In the genomic region with DNA sequence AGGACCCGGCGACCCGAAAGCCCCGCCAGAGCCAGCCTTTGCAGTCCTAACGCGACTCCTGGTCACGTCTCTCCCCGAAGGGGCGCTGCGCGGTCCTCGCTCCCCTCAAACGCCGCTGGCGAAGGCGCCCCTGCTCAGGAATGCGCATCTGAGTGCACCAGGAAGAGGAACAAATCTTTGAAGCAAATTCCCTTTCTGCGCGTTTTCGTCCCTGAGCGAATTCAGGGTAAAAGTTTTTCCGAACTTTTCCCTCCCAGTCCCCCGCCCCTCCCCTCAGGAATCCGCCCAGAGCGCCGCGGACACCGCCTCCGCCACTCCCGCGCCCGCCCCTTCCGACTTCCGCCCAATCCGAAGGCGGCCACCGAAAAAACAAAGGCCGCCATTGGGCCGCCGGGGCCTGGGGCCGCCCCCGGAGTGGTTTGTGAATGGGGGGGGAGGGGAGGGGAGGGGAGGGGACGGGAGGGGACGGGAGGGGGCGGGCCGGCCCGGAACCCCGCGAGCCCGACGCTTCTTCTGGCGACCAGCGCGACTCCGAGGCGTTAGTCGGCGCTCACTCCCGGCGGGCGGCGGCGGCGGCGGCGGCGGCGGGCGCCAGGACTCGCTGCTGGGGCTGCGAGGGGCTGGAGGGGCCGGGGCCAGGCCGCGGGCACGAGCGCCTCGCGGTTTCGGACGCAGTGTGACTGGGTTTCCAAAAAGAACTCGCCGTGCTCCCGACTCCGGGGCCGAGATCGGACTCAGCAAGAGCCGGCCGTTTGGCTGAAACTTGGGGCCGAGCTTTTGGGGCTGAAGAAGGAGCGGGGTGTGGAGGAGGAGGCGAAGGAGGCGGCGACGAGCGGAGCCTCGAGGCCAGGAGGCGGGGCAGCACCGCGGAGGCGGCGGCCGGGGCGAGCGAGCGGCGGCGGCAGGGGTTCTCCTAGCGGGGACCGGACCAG, we compare ENCODE assay signal across 8 cellular contexts. TPM values are rescaled to one million over a fixed set of nuclear protein-coding genes. Genes with fewer than 3 reads are reported as not detected.
DNase-seq lines count a peak whose midpoint lies in the region; ATAC-seq, FAIRE-seq and TF ChIP-seq lines count a peak whose summit lies in the region.

Gene FZD7 (plus strand): TSS at position 539 of the 932 bp plus-strand sequence. CDS start 793 bp downstream, outside the sequence.

- H3K36me3 ChIP-seq in Loucy (ENCODE audit: insufficient read depth, low read length): no peaks in the 10 kb centered on the region
- no peaks in the 10 kb centered on the region for H3K36me3 ChIP-seq in heart right ventricle
- H3K36me3 ChIP-seq in upper lobe of left lung: no peaks in the 10 kb centered on the region

- H3K79me2 ChIP-seq in Loucy (ENCODE audit: insufficient read depth, low read length): no peaks in the 10 kb centered on the region

- intact Hi-C loops in heart right ventricle (cut with DNase I) (loop anchor here in 9 of 10 donors (2.0 to 10.0 kb wide), 10 partner anchors 79 to 249 kb away; partner anchors contain the start of gene ALS2 (in 1 of the 9)), posterior vena cava (cut with DNase I) (no loop called here)

- DNase-seq in GM03348 (ENCODE audit: low spot score): peak; percentile 98
- peak; percentile 83 for DNase-seq in H54 (ENCODE audit: insufficient read length, low spot score)
- peak; percentile 76 for DNase-seq in T follicular helper cell (ENCODE audit: low read depth)
- DNase-seq in amniotic epithelial cell (ENCODE audit: low read depth): peak; percentile 88
- DNase-seq in heart right ventricle: peak; percentile 93
- DNase-seq in posterior vena cava (ENCODE audit: low spot score): peak; percentile 97
- DNase-seq in upper lobe of left lung: peak; percentile 89 to 97

- no peaks in the 10 kb centered on the region for H3K9me2 ChIP-seq in Loucy (replicated peaks; ENCODE audit: low read depth, low read length)

- WGBS in heart right ventricle, 2 donors: 0 to 1% methylated on average over 94 to 105 of the region's 109 CpGs
- 0 to 1% methylated on average over 43 to 53 of the region's 109 CpGs for WGBS in upper lobe of left lung, 2 donors

- peak within 1 kb of the TSS; percentile 73 for H3K9ac ChIP-seq in Loucy (ENCODE audit: low read depth, low read length, poor library complexity, severe bottlenecking)

- H3K27me3 ChIP-seq in Loucy (ENCODE audit: insufficient read depth, low read length, poor library complexity, severe bottlenecking) (no peaks in the 10 kb centered on the region), heart right ventricle (peaks cover 0 to 73% (median 29%) of the 10 kb centered on the region in 7 donors), upper lobe of left lung (peaks cover 0 to 23% (median 7%) of the 10 kb centered on the region in 4 donors)

- FAIRE-seq in H54 (lab: Jason Lieb, UNC): no peak

- 0 out of 2 replicates have a peak, but pooled peaks cover 4% of the 10 kb centered on the region for H3F3A ChIP-seq in Loucy (ENCODE audit: low read depth)

- peaks cover 25% of the 10 kb centered on the region for H3K4me1 ChIP-seq in Loucy (ENCODE audit: insufficient read depth, low read length, poor library complexity, severe bottlenecking)
- H3K4me1 ChIP-seq in heart right ventricle: peaks cover 13 to 48% (median 32%) of the 10 kb centered on the region in 9 donors
- H3K4me1 ChIP-seq in upper lobe of left lung: peaks cover 18 to 50% (median 24%) of the 10 kb centered on the region in 4 donors

- H3K27ac ChIP-seq in heart right ventricle (peak within 1 kb of the TSS; percentile 90 to 98 (median 94)), upper lobe of left lung (peak within 1 kb of the TSS; percentile 86 to 95 (median 92))

- peak within 1 kb of the TSS; percentile 97 for H2AFZ ChIP-seq in Loucy (ENCODE audit: low read length)

- H3K4me2 ChIP-seq in Loucy (ENCODE audit: low read depth, low read length, poor library complexity, severe bottlenecking): peak within 1 kb of the TSS; percentile 89

- TF ChIP-seq POLR2A in H54 (IDR thresholded peaks at IDR 0.05; ENCODE audit: low read depth, low read length): peak; percentile 46; the same call in 1 of the 2 replicates
- TF ChIP-seq POLR2A in upper lobe of left lung (IDR thresholded peaks at IDR 0.05): peak in 3 of 4 donors; percentile 41 to 69 (median 52)

- TF ChIP-seq EP300 in upper lobe of left lung (IDR thresholded peaks at IDR 0.05): no peak

- no peaks in the 10 kb centered on the region for H4K20me1 ChIP-seq in Loucy (ENCODE audit: insufficient read depth, low read length, poor library complexity, severe bottlenecking)

- peak; percentile 51 for TF ChIP-seq CTCF in Loucy (conservative IDR thresholded peaks at IDR 0.05; ENCODE audit: low read length)
- peak in 2 of 9 donors; percentile 32 for TF ChIP-seq CTCF in heart right ventricle (IDR thresholded peaks at IDR 0.05)
- peak in 1 of 6 experiments; percentile 17 for TF ChIP-seq CTCF in upper lobe of left lung (IDR thresholded peaks at IDR 0.05)

- H3K4me3 ChIP-seq in Loucy (ENCODE audit: low read length, poor library complexity, severe bottlenecking) (peak within 1 kb of the TSS; percentile 78), heart right ventricle (peak within 1 kb of the TSS; percentile 43 to 87 (median 78)), upper lobe of left lung (peak within 1 kb of the TSS; percentile 69 to 87 (median 82))

- H3K9me3 ChIP-seq in Loucy (ENCODE audit: insufficient read depth, low read depth, low read length) (no peaks in the 10 kb centered on the region), heart right ventricle (no peaks in the 10 kb centered on the region), upper lobe of left lung (no peaks in the 10 kb centered on the region)

- peak; percentile 86 to 95 (median 92) for ATAC-seq in heart right ventricle
- peak; percentile 95 to 97 for ATAC-seq in upper lobe of left lung (ENCODE audit: low FRiP score in 2 of 2)

RNA-seq across cellular contexts. Expression of gene FZD7, which starts in this region (rescaled TPM):
- total RNA-seq in heart right ventricle (10 to 100 TPM in 9 of 10 donors, 1 to 10 TPM in 1; 9.4 to 51.1 (median 32.3) TPM), posterior vena cava (10 to 100 TPM; 20.9 to 32.0 TPM), upper lobe of left lung (10 to 100 TPM in 4 of 6 donors, 1 to 10 TPM in 2; 2.6 to 15.3 (median 10.8) TPM)
- polyA plus RNA-seq in heart right ventricle: 1 to 10 TPM; 2.3 to 6.6 TPM

Comparison
In these comparisons a context has a peak if more than half of its experiments do, and no peak if none do; other contexts are left out.
1. Peak in every context shown above with its lines: DNase-seq, ATAC-seq, H3K4me3 ChIP-seq and H3K27ac ChIP-seq.
2. intact Hi-C loops: an anchor here in heart right ventricle (2.0 to 10.0 kb wide); none called in posterior vena cava.